In genomic region chr5:135900276-135900675, GRCh38 we compare ENCODE assay signal across 39 cellular contexts. TPM values are rescaled to one million over a fixed set of nuclear protein-coding genes. Genes with fewer than 3 reads are reported as not detected.
"Had no signal": no experiment of that assay in that cellular context is flagged by ENCODE, and none has a peak within 500 bp of the region (broad histone marks: within the 10 kb centered on the region; RNA-seq: fewer than 3 reads in every experiment).

No MANE protein-coding gene starts in this region.

- H3K4me3 ChIP-seq: MG63 had no signal

- H3K4me2 ChIP-seq: KMS-11 had no signal

- H3K9me3 ChIP-seq: MG63 had no signal

- H3K36me3 ChIP-seq: MG63 had no signal

- H3K27ac ChIP-seq: KMS-11 had no signal

- DNase-seq: Karpas-422, Kasumi-1, KG1, MG63, MM.1S, MV-4-11, NCI-H1048, NCI-H1092, NCI-H1092 treated with DMSO at 0.1 percent for 48 hours, NCI-H1105, NCI-H1105 treated with DMSO at 0.1 percent for 48 hours, NCI-H1417, NCI-H1417 treated with DMSO at 0.1 percent for 48 hours, NCI-H1436, NCI-H1436 treated with DMSO at 0.1 percent for 48 hours, NCI-H146, NCI-H1694, NCI-H1694 treated with DMSO at 0.1 percent for 48 hours, NCI-H187, NCI-H187 treated with DMSO at 0.1 percent for 48 hours, NCI-H1930, NCI-H2029 treated with DMSO at 0.1 percent for 48 hours, NCI-H2081, NCI-H2081 treated with DMSO at 0.1 percent for 48 hours, NCI-H2107, NCI-H2171, NCI-H2171 treated with DMSO at 0.1 percent for 48 hours, NCI-H2227 treated with DMSO at 0.1 percent for 48 hours, NCI-H226, NCI-H345, NCI-H446, NCI-H446 treated with DMSO at 0.1 percent for 48 hours, NCI-H510A, NCI-H510A treated with DMSO at 0.1 percent for 48 hours had no signal

RNA-seq across cellular contexts. Expression of gene IL9, which starts 4.6 kb away (rescaled TPM):
- total RNA-seq: LHCN-M2, M059J, MCF 10A, NCI-H460 had no signal

RNA-seq across cellular contexts. Expression of gene LECT2, which starts 54.5 kb away (rescaled TPM):
- total RNA-seq: LHCN-M2, M059J, MCF 10A, NCI-H460 had no signal
